9 cellular contexts compared by ENCODE assay signal in the genomic region with DNA sequence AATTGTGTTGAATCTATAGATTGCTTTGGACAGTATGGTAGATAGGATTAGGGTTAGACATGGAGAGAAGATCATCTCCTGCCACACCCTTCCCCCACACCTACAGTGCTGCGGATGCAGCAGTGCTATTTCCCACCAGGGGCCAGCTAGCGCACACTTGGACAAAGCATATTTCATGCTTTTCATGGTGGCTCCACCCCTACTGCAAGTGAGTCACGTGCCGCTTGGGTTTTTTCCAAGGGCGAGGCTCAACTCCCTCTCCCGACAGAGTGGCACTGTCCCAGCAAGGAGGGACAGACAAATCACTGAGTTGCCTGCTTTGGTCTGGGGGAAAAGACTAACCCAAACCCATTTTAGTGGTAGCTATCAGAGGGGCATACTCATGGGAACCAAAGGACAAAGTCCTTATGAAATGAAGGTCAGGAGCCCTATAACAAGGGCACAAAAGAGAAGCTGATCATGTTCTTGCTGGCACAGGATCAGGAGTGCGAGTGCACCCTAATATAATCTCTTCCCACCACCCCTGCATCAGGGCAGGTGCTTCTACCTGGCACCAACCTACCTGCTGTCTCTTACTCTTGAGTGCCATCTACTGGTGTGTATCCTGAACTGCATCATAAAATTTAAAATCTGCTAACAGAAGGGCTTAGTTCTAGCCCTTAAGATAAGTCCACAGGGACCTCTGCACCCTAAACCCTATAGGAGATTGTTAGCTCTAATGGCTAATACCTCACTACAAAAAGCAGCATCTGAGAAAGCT. TPM values are rescaled to one million over a fixed set of nuclear protein-coding genes. Genes with fewer than 3 reads are reported as not detected.
A peak's percentile ranks its signal among the peaks of the same experiment; 100 is the strongest.
DNase-seq lines count a peak whose midpoint lies in the region; ATAC-seq, FAIRE-seq and TF ChIP-seq lines count a peak whose summit lies in the region.
"Had no signal": no experiment of that assay in that cellular context is flagged by ENCODE, and none has a peak within 500 bp of the region (broad histone marks: within the 10 kb centered on the region; RNA-seq: fewer than 3 reads in every experiment).

No MANE protein-coding gene starts in this region.

- no peaks in the 10 kb centered on the region for H3K27me3 Mint-ChIP-seq in astrocyte (ENCODE audit: low read depth, unreplicated experiment)

- ATAC-seq in lung (ENCODE audit: insufficient read depth, low FRiP score) (peak; percentile 68), GM18520 (IDR thresholded peaks at IDR 0.05; ENCODE audit: unreplicated experiment) (no peak)

- H3K4me1 Mint-ChIP-seq in astrocyte (ENCODE audit: low read depth, unreplicated experiment) = no peaks in the 10 kb centered on the region

- H4K20me1 ChIP-seq in astrocyte (ENCODE audit: insufficient read depth, low read length) = no peaks in the 10 kb centered on the region

- TF ChIP-seq CTCF in astrocyte (IDR thresholded peaks at IDR 0.05; ENCODE audit: insufficient read depth, low read depth, low read length) = peak; percentile 41
- TF ChIP-seq CTCF in lung (IDR thresholded peaks at IDR 0.05; ENCODE audit: control extremely low read depth, extremely low read depth) = peak; percentile 41

- H3K4me2 ChIP-seq in astrocyte (ENCODE audit: low read length) = no peak overlapping the region

- DNase-seq in CD1c-positive myeloid dendritic cell (ENCODE audit: extremely low spot score) = peak; percentile 35
- peak; percentile 18 for DNase-seq in GM12892 (ENCODE audit: insufficient read length)
- peak; percentile 39 for DNase-seq in NCI-H226
- no peak for DNase-seq in astrocyte (ENCODE audit: low read depth)
- peak; percentile 31 for DNase-seq in lung (ENCODE audit: low spot score)
- DNase-seq in nucleus accumbens (lab: John Stamatoyannopoulos, UW) = no peak
- DNase-seq in UCSD-AML1 (lab: John Stamatoyannopoulos, UW; ENCODE audit: unreplicated experiment) = no peak

- H2AFZ ChIP-seq in astrocyte (ENCODE audit: low read depth, low read length) = no peak overlapping the region

- H3K4me3 ChIP-seq in astrocyte (ENCODE audit: insufficient read depth, low read depth, low read length) (no peak overlapping the region), lung (no peak overlapping the region)

- H3K36me3 ChIP-seq in astrocyte (ENCODE audit: insufficient read depth, low read length) (no peaks in the 10 kb centered on the region), lung (ENCODE audit: control insufficient read depth in 2 of 2, insufficient read depth in 2 of 2, low read length in 2 of 2) (no peaks in the 10 kb centered on the region)

- TF ChIP-seq POLR2A in GM12892 (IDR thresholded peaks at IDR 0.05; ENCODE audit: low read depth, low read length) = no peak

- H3K36me3 Mint-ChIP-seq in astrocyte (ENCODE audit: low read depth, unreplicated experiment) = peaks cover 1% of the 10 kb centered on the region

- H3K27me3 ChIP-seq in astrocyte (ENCODE audit: insufficient read depth, low read length) (no peaks in the 10 kb centered on the region), lung (ENCODE audit: control insufficient read depth, insufficient read depth) (no peaks in the 10 kb centered on the region)

- no peak overlapping the region for H3K9ac ChIP-seq in astrocyte (ENCODE audit: low read length)

- no peaks in the 10 kb centered on the region for H3K4me1 ChIP-seq in astrocyte (ENCODE audit: insufficient read depth, low read length)
- H3K4me1 ChIP-seq in lung (ENCODE audit: control insufficient read depth in 2 of 2, insufficient read depth in 2 of 2, low read length in 2 of 2) = no peaks in the 10 kb centered on the region

- peak; percentile 90 for FAIRE-seq in GM12892 (lab: Jason Lieb, UNC)
- FAIRE-seq in astrocyte (lab: Jason Lieb, UNC) = peak; percentile 67

- no peaks in the 10 kb centered on the region for H3K79me2 ChIP-seq in astrocyte (ENCODE audit: insufficient read depth, low read length)

- no peaks in the 10 kb centered on the region for H3K9me3 Mint-ChIP-seq in astrocyte (ENCODE audit: unreplicated experiment)
- H3K9me3 Mint-ChIP-seq: T-helper 1 cell treated with Interleukin-12 subunit alpha and Interleukin-12 subunit beta and Interleukin-4 antibody, amounts not matched to agents 30 μg/mL and 1 μg/mL, for 36 hours had no signal

- WGBS in lung, 2 donors = 39 to 56% methylated on average over 7 of the region's 7 CpGs

- H3K27ac ChIP-seq in astrocyte (ENCODE audit: low read depth, low read length) (no peak overlapping the region), lung (ENCODE audit: low read depth in 1 of 2, low read length in 1 of 2) (peak overlapping the region in 1 of 2 donors; percentile 15)

- no peak overlapping the region for H3K4me3 Mint-ChIP-seq in astrocyte (ENCODE audit: unreplicated experiment)
- H3K4me3 Mint-ChIP-seq: T-helper 1 cell treated with Interleukin-12 subunit alpha and Interleukin-12 subunit beta and Interleukin-4 antibody, amounts not matched to agents 30 μg/mL and 1 μg/mL, for 36 hours had no signal

- H3K27ac Mint-ChIP-seq in astrocyte (ENCODE audit: unreplicated experiment) = no peak overlapping the region
- H3K27ac Mint-ChIP-seq: T-helper 1 cell treated with Interleukin-12 subunit alpha and Interleukin-12 subunit beta and Interleukin-4 antibody, amounts not matched to agents 30 μg/mL and 1 μg/mL, for 36 hours had no signal

- H3K9me3 ChIP-seq in astrocyte (ENCODE audit: insufficient read depth, low read depth, low read length) (no peaks in the 10 kb centered on the region), lung (ENCODE audit: control insufficient read depth in 2 of 2, insufficient read depth in 1 of 2, low read length in 1 of 2) (no peaks in the 10 kb centered on the region)

RNA-seq across cellular contexts. Expression of a gene that starts 55.1 kb away (rescaled TPM):
- not detected for polyA plus RNA-seq in GM12892 (2012; ENCODE audit: missing spikeins)
- 0.32 TPM in 1 of 2 replicates, not detected in the other for total RNA-seq in astrocyte
- total RNA-seq in lung = not detected
- polyA plus RNA-seq in lung = under 1 TPM in 1 of 2 donors, not detected in 1; 0.08 TPM

Comparison
In these comparisons a context has a peak if more than half of its experiments do, and no peak if none do; other contexts are left out.
1. DNase-seq: peak in CD1c-positive myeloid dendritic cell (single experiment), GM12892 (single experiment), NCI-H226 (single experiment) and lung (single experiment); none in astrocyte (single experiment), nucleus accumbens (0 of 56) and UCSD-AML1 (single experiment).